In the genomic region with DNA sequence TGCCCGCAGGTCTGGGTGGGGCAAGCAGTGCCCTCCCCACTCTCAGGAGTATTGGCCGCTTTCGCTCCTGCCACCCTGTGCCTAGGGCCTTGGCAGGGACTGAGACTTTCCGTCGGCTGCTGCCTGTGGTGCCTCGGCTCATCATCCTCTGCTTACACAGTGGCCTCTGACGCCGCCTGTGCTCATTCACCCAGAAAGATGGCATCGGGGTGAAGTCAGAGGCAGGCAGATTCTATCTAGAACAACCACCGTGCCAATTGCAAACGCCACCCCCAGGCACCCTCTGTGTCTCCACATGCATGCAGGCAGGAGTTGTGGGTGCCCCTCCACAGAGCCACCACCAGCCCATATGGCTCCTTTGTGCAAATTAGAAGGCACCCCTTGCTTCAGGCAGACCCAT, we compare ENCODE assay signal across 16 cellular contexts.
DNase-seq lines count a peak whose midpoint lies in the region; ATAC-seq lines count a peak whose summit lies in the region.
"Had no signal": no experiment of that assay in that cellular context is flagged by ENCODE, and none has a peak within 500 bp of the region (broad histone marks: within the 10 kb centered on the region; RNA-seq: fewer than 3 reads in every experiment).

No MANE protein-coding gene starts in this region.

- peak overlapping the region; percentile 13 for H3K23ac ChIP-seq in neuronal stem cell (ENCODE audit: low read depth, low read length, poor library complexity)

- H2BK120ac ChIP-seq in neuronal stem cell (ENCODE audit: low read depth, low read length): no peak overlapping the region

- H3K4me2 ChIP-seq in BLaER1 (peak overlapping the region; percentile 98), neuronal stem cell (ENCODE audit: insufficient read depth, low read length, poor library complexity, severe bottlenecking) (no peak overlapping the region)

- no peak overlapping the region for H4K8ac ChIP-seq in neuronal stem cell (ENCODE audit: low read depth, low read length)

- H3K4me1 ChIP-seq in BLaER1 (peaks cover 97% of the 10 kb centered on the region), adipocyte (ENCODE audit: control insufficient read depth, insufficient read depth, low read length) (peaks cover 56% of the 10 kb centered on the region), neuronal stem cell (ENCODE audit: control insufficient read depth in 2 of 2, insufficient read depth in 1 of 2, low read depth in 1 of 2, low read length in 2 of 2) (peaks cover 27 to 65% of the 10 kb centered on the region in 2 donors)

- no peak overlapping the region for H3K4me3 ChIP-seq in BLaER1
- no peak overlapping the region for H3K4me3 ChIP-seq in adipocyte (ENCODE audit: low read length)
- H3K4me3 ChIP-seq in neuronal stem cell (ENCODE audit: low read length in 2 of 2): no peak overlapping the region

- in situ Hi-C loops in G401 (cut with HindIII; ENCODE audit: low sequenced_read_pairs): no loop called here

- H3K27me3 ChIP-seq in BLaER1 (no peaks in the 10 kb centered on the region), adipocyte (replicated peaks; ENCODE audit: control insufficient read depth, insufficient read depth, low read length) (no peaks in the 10 kb centered on the region), neuronal stem cell (ENCODE audit: control insufficient read depth in 3 of 3, insufficient read depth in 3 of 3, low read depth in 1 of 3, low read length in 3 of 3) (peaks cover 3 to 53% (median 30%) of the 10 kb centered on the region in 3 experiments)

- peak overlapping the region; percentile 58 for H2AK5ac ChIP-seq in neuronal stem cell (ENCODE audit: low read depth, low read length)

- H2BK15ac ChIP-seq in neuronal stem cell (ENCODE audit: low read length): no peak overlapping the region

- H2AFZ ChIP-seq in neuronal stem cell (ENCODE audit: low read length): no peak overlapping the region

- H3K36me3 ChIP-seq in BLaER1 (no peaks in the 10 kb centered on the region), adipocyte (ENCODE audit: control insufficient read depth, insufficient read depth, low read length, severe bottlenecking) (no peaks in the 10 kb centered on the region), neuronal stem cell (replicated peaks in 1 of 2; ENCODE audit: control insufficient read depth in 2 of 2, insufficient read depth in 2 of 2, low read length in 2 of 2) (no peaks in the 10 kb centered on the region)

- no CpG with 5 or more reads among the region's 11 CpGs for WGBS in neuronal stem cell (ENCODE audit: extremely low coverage in 2 of 2, insufficient read length in 2 of 2, insufficient replicate concordance in 1 of 2), 2 donors

- no peak overlapping the region for H3K4ac ChIP-seq in neuronal stem cell (ENCODE audit: low read length)

- H3K9ac ChIP-seq in BLaER1 (peak overlapping the region; percentile 71), adipocyte (ENCODE audit: low read length) (peak overlapping the region; percentile 84), neuronal stem cell (ENCODE audit: low read depth, low read length, poor library complexity) (no peak overlapping the region)

- H3K79me1 ChIP-seq in neuronal stem cell (ENCODE audit: low read depth, low read length): no peaks in the 10 kb centered on the region

- DNase-seq in G401 (ENCODE audit: low spot score) (peak; percentile 39), adipocyte (ENCODE audit: low read depth) (no peak), neuronal stem cell (ENCODE audit: low spot score) (no peak), Kasumi-1 (lab: John Stamatoyannopoulos, UW) (no peak)
- DNase-seq in stimulated activated CD4-positive, alpha-beta T cell treated with anti-CD3 and anti-CD28 coated beads, Interleukin-15, amount 100 ng/mL, for 24 hours: no peak
- DNase-seq: activated CD4-positive, alpha-beta T cell treated with anti-CD3 and anti-CD28 coated beads for 48 hours; activated naive CD4-positive, alpha-beta T cell treated with anti-CD3 and anti-CD28 coated beads, Interleukin-2, amount 10 ng/mL, durations not matched to agents 7 days and 5 days; activated T-cell treated with anti-CD3 and anti-CD28 coated beads for 4 hours; GOT3; hippocampal formation; NCI-H1930; NK-92 treated with Interleukin-12 subunit alpha and Interleukin-12 subunit beta, amount 100 ng/mL, for 24 hours; T-helper 9 cell had no signal

- H3K18ac ChIP-seq in neuronal stem cell (ENCODE audit: low read length): peak overlapping the region; percentile 86

- H4K20me1 ChIP-seq in BLaER1: no peaks in the 10 kb centered on the region

- peak overlapping the region; percentile 30 for H2BK12ac ChIP-seq in neuronal stem cell (ENCODE audit: low read length)

- H2BK5ac ChIP-seq in neuronal stem cell (ENCODE audit: low read length): peak overlapping the region; percentile 43

- H3K27ac ChIP-seq in BLaER1 (peak overlapping the region; percentile 80), neuronal stem cell (replicated peaks; ENCODE audit: low read length) (no peak overlapping the region)

- no peak overlapping the region for H4K91ac ChIP-seq in neuronal stem cell (ENCODE audit: low read depth, low read length, poor library complexity)

- ATAC-seq in GM18873 (IDR thresholded peaks at IDR 0.05; ENCODE audit: low FRiP score, unreplicated experiment): no peak
- ATAC-seq in HG02759 (IDR thresholded peaks at IDR 0.05; ENCODE audit: unreplicated experiment): no peak

- H3K14ac ChIP-seq in neuronal stem cell (ENCODE audit: low read length): peak overlapping the region; percentile 85

- H3K9me3 ChIP-seq in BLaER1: no peaks in the 10 kb centered on the region
- H3K9me3 ChIP-seq in adipocyte (ENCODE audit: control insufficient read depth, low read length): no peaks in the 10 kb centered on the region
- H3K9me3 ChIP-seq in neuronal stem cell (replicated peaks in 1 of 2; ENCODE audit: control insufficient read depth in 2 of 2, insufficient read depth in 1 of 2, low read depth in 1 of 2, low read length in 2 of 2): no peaks in the 10 kb centered on the region
